ENCODE assay signal across 11 cellular contexts in the genomic region with DNA sequence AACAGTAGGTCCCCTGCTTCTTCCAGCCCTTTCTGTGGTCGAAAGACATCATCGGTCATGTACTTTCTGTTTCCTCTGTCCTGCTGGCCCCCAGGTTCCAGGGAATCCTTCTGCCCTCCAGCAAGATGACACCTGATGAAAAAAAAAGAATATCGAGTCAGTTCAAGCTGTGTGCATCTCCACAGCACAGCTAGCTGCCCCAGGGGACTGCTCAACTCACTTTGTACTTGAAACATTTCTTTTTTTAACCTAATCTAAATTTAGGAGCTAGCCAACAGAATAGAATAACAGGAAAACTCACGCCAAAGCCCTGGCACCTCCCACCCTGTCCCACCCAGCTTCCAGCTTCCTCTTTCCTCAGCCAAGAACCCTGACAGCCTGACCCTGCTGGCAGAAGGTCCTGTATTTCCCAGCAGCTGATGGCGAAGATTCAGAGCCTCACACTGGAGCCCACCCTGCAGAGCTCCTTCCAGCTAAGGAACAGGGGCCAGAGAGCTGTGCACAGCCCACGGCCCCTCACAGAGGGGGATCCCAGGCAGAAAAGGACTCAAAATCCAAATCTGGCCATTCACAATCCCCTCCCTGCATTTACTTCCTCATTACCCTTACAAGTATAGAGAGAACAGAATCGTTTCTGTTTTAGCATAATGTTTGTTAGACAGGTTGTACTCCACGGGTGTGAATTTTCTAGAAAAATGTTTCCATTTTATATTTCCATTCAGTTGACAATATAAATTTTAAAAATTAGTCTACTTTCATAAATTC.
DNase-seq lines count a peak whose midpoint lies in the region; ATAC-seq and TF ChIP-seq lines count a peak whose summit lies in the region.
"Had no signal": no experiment of that assay in that cellular context is flagged by ENCODE, and none has a peak within 500 bp of the region (broad histone marks: within the 10 kb centered on the region; RNA-seq: fewer than 3 reads in every experiment).

No MANE protein-coding gene starts in this region.

- no peak overlapping the region for H3K27ac Mint-ChIP-seq in activated naive CD4-positive, alpha-beta T cell treated with anti-CD3 and anti-CD28 coated beads, Interleukin-2, amount 50 U/mL, for 72 hours
- H3K27ac Mint-ChIP-seq: activated CD4-positive, alpha-beta T cell treated with anti-CD3 and anti-CD28 coated beads, Interleukin-2, amount 10 ng/mL, durations not matched to agents 24 days and 14 days had no signal

- ATAC-seq in sciatic nerve: peak; percentile 73
- no peak for ATAC-seq in activated naive CD4-positive, alpha-beta T cell treated with anti-CD3 and anti-CD28 coated beads, Interleukin-2, amount 50 U/mL, for 72 hours
- no peak for ATAC-seq in GM18867 (IDR thresholded peaks at IDR 0.05; ENCODE audit: unreplicated experiment)
- ATAC-seq: naive thymus-derived CD8-positive, alpha-beta T cell had no signal

- no peaks in the 10 kb centered on the region for H3K36me3 ChIP-seq in left ventricle myocardium inferior

- no peaks in the 10 kb centered on the region for H3K36me3 Mint-ChIP-seq in activated naive CD4-positive, alpha-beta T cell treated with anti-CD3 and anti-CD28 coated beads, Interleukin-2, amount 50 U/mL, for 72 hours
- H3K36me3 Mint-ChIP-seq: naive thymus-derived CD8-positive, alpha-beta T cell had no signal

- peak; percentile 65 for DNase-seq in HT-29 (ENCODE audit: low spot score)
- peak; percentile 82 for DNase-seq in left ventricle myocardium inferior
- no peak for DNase-seq in sciatic nerve (ENCODE audit: low spot score)
- DNase-seq in NCI-H2227 (lab: John Stamatoyannopoulos, UW; ENCODE audit: unreplicated experiment): no peak
- no peak for DNase-seq in activated naive CD4-positive, alpha-beta T cell treated with anti-CD3 and anti-CD28 coated beads, Interleukin-2, amount 50 U/mL, for 72 hours (ENCODE audit: low spot score in 2 of 2)
- no peak for DNase-seq in LoVo (ENCODE audit: low spot score)
- DNase-seq: activated CD4-positive, alpha-beta T cell treated with anti-CD3 and anti-CD28 coated beads, Interleukin-2, amount 10 ng/mL, durations not matched to agents 24 days and 14 days; naive thymus-derived CD8-positive, alpha-beta T cell; NCI-H524 had no signal

- peaks cover 7% of the 10 kb centered on the region for H3K9me3 ChIP-seq in left ventricle myocardium inferior (replicated peaks)

- peak overlapping the region; percentile 44 for H3K27ac ChIP-seq in angular gyrus (ENCODE audit: low read depth, low read length)
- peak overlapping the region; percentile 90 for H3K27ac ChIP-seq in left ventricle myocardium inferior (replicated peaks)

- no peak overlapping the region for H3K4me3 ChIP-seq in left ventricle myocardium inferior

- no peak for TF ChIP-seq CTCF in left ventricle myocardium inferior (IDR thresholded peaks at IDR 0.05; ENCODE audit: borderline replicate concordance)

- H3K9me3 Mint-ChIP-seq in activated naive CD4-positive, alpha-beta T cell treated with anti-CD3 and anti-CD28 coated beads, Interleukin-2, amount 50 U/mL, for 72 hours: no peaks in the 10 kb centered on the region
- H3K9me3 Mint-ChIP-seq: naive thymus-derived CD8-positive, alpha-beta T cell had no signal

- no peaks in the 10 kb centered on the region for H3K27me3 ChIP-seq in left ventricle myocardium inferior (ENCODE audit: low read depth)

- H3K4me1 ChIP-seq in left ventricle myocardium inferior: peaks cover 80% of the 10 kb centered on the region

- intact Hi-C loops in left ventricle myocardium inferior (cut with micrococcal nuclease) (loop anchor here (10.0 kb wide), 1 partner anchor 202 kb away; a partner anchor contains a TSS), sciatic nerve (cut with DNase I) (no loop called here)

Comparison
In these comparisons a context has a peak if more than half of its experiments do, and no peak if none do; other contexts are left out.
1. DNase-seq: peak in HT-29 (single experiment) and left ventricle myocardium inferior (single experiment); none in sciatic nerve (single experiment), NCI-H2227 (single experiment), activated naive CD4-positive, alpha-beta T cell treated with anti-CD3 and anti-CD28 coated beads, Interleukin-2, amount 50 U/mL, for 72 hours (0 of 2) and LoVo (single experiment).